In the genomic region with DNA sequence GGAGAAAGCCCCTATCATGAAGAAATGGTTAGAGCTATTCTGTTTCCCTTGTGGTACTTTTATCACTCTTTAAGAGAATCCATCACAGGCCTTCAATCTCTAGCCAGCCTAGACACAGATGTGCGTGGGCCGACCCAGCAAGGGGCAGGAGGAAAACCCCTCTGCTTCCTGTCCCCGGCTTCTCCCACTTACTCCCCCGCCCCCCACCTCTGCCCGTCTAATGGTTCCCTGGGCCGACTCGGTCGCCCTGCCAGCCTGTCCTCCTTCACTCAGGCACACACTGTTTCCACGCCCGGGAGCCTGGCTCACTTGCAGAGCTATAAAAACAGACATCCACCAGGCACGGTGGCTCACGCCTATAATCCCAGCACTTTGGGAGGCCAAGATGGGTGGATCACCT, we compare ENCODE assay signal across 1 cellular context.
TF ChIP-seq lines count a peak whose summit lies in the region.

No MANE protein-coding gene starts in this region.

TF ChIP-seq in GM12878, 131 proteins besides CTCF, POLR2A, EP300 and RAD21:
- 0 out of 2 replicates have a peak, but pooled peaks have one; percentile 17 for TF ChIP-seq RUNX3 (IDR thresholded peaks at IDR 0.05; ENCODE audit: low read length)
- TF ChIP-seq EGR1 (IDR thresholded peaks at IDR 0.05; ENCODE audit: borderline replicate concordance in 1 of 2, low read depth in 2 of 2, low read length in 2 of 2), result peak in 1 of 2 experiments; percentile 86; a peak in 2 of 3 replicates
- no peak for TF ChIP-seq RCOR1 (conservative IDR thresholded peaks at IDR 0.05; ENCODE audit: low read depth, low read length)
- TF ChIP-seq, protein P1, sequence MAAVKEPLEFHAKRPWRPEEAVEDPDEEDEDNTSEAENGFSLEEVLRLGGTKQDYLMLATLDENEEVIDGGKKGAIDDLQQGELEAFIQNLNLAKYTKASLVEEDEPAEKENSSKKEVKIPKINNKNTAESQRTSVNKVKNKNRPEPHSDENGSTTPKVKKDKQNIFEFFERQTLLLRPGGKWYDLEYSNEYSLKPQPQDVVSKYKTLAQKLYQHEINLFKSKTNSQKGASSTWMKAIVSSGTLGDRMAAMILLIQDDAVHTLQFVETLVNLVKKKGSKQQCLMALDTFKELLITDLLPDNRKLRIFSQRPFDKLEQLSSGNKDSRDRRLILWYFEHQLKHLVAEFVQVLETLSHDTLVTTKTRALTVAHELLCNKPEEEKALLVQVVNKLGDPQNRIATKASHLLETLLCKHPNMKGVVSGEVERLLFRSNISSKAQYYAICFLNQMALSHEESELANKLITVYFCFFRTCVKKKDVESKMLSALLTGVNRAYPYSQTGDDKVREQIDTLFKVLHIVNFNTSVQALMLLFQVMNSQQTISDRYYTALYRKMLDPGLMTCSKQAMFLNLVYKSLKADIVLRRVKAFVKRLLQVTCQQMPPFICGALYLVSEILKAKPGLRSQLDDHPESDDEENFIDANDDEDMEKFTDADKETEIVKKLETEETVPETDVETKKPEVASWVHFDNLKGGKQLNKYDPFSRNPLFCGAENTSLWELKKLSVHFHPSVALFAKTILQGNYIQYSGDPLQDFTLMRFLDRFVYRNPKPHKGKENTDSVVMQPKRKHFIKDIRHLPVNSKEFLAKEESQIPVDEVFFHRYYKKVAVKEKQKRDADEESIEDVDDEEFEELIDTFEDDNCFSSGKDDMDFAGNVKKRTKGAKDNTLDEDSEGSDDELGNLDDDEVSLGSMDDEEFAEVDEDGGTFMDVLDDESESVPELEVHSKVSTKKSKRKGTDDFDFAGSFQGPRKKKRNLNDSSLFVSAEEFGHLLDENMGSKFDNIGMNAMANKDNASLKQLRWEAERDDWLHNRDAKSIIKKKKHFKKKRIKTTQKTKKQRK (IDR thresholded peaks at IDR 0.05; ENCODE audit: low read depth, low read length), result no peak
- TF ChIP-seq YY1 (IDR thresholded peaks at IDR 0.05; ENCODE audit: low read depth, low read length), result 0 out of 2 replicates have a peak, but pooled peaks have one; percentile 32
